8 cellular contexts compared by ENCODE assay signal in the genomic region with DNA sequence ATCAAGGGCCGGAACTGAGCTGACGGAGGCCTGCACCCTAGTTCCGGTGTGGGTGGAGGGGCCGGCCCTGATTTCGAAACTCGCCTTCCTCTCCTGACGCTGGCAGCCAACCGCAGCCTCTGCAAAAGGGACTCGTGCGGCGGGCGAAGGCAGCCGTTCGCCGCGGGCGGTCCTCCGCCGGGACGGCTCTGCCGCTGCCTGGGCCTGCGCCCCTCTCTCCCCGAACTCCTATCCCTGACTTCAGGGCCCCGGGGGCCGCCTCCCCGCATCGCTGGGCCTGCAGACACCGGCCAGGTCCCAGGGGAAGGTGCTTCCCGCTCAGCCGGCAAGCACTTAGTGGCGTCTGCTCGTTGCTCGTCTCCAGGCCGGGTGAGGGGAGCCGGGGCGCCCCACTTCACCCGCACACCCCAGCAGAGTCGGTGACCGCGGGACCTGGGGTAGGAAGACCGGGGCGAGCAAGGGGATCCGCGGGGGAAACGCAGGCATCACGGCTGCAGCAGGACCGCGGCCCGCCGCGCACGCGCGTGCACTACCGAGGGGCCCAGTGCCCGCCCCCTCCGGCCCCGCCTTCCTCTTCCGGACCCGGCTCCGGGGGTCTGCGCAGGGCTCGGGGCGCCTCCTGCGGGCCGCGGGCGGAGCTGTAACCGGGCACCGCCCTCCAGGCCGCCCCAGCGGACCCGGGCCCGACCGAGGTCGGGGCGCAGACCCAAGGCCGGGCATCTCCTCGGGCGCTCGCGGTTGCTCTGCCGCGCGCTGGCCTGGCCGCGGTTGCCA. TPM values are rescaled to one million over a fixed set of nuclear protein-coding genes. Genes with fewer than 3 reads are reported as not detected.
DNase-seq lines count a peak whose midpoint lies in the region; ATAC-seq, FAIRE-seq and TF ChIP-seq lines count a peak whose summit lies in the region.

No MANE protein-coding gene starts in this region.

- H3K9me3 ChIP-seq in H1 (ENCODE audit: insufficient read depth in 2 of 2, low read depth in 1 of 2, low read length in 1 of 2): no peaks in the 10 kb centered on the region
- no peaks in the 10 kb centered on the region for H3K9me3 ChIP-seq in mesodermal cell (ENCODE audit: control insufficient read depth, low read length)

- H4K8ac ChIP-seq in H1 (ENCODE audit: extremely low read depth, insufficient read depth, low read length): peak overlapping the region; percentile 73

- DNase-seq in COLO829 (ENCODE audit: low spot score): peak; percentile 71
- peak; percentile 45 for DNase-seq in NK-92 (lab: John Stamatoyannopoulos, UW; ENCODE audit: unreplicated experiment)
- DNase-seq in activated CD8-positive, alpha-beta memory T cell treated with anti-CD3 and anti-CD28 coated beads for 4 hours (ENCODE audit: low read depth in 2 of 2): peak; percentile 74 to 81
- peak in 1 of 2 experiments; percentile 91 for DNase-seq in H1 (ENCODE audit: low read depth in 1 of 2, low spot score in 2 of 2)
- peak; percentile 74 for DNase-seq in stimulated activated CD8-positive, alpha-beta memory T cell treated with anti-CD3 and anti-CD28 coated beads, Interleukin-15, amount 100 ng/mL, for 1 hour (ENCODE audit: low read depth)

- peak overlapping the region; percentile 35; the same call in 1 of the 2 replicates for H2AFZ ChIP-seq in H1 (ENCODE audit: low read length)

- peak overlapping the region; percentile 35 to 81 (median 70) for H3K9ac ChIP-seq in H1 (replicated peaks in 1 of 4; ENCODE audit: extremely low read depth in 1 of 4, low read depth in 3 of 4, low read length in 3 of 4)

- no peak overlapping the region for H2BK15ac ChIP-seq in H1 (ENCODE audit: low read length)

- no peak for FAIRE-seq in H1 (lab: Jason Lieb, UNC)

- H3K23me2 ChIP-seq in H1 (ENCODE audit: low read depth, low read length): peaks cover 7% of the 10 kb centered on the region; the same call in 1 of the 2 replicates

- H2BK120ac ChIP-seq in H1 (replicated peaks; ENCODE audit: low read depth, low read length): no peak overlapping the region

- H3K27ac ChIP-seq in H1 (ENCODE audit: low read depth, low read length): peak overlapping the region; percentile 86
- H3K27ac ChIP-seq in mesodermal cell (ENCODE audit: low read depth, low read length, severe bottlenecking): peak overlapping the region; percentile 94

- CTCF ChIA-PET in H1 (lab: Charles Lee; ENCODE audit: partially characterized antibody): interaction anchor here (0.6 to 5.9 kb wide), 16 partner anchors 10 to 235 kb away, joined by 3 to 47 read pairs (median 6); a partner anchor contains a TSS

- 2% methylated on average over 28 of the region's 87 CpGs; no CpG with 5 or more reads in 1 of the 2 experiments for WGBS in H1 (ENCODE audit: extremely low coverage in 1 of 2, insufficient coverage in 1 of 2, insufficient read length in 1 of 2, insufficient replicate concordance in 2 of 2, low coverage in 1 of 2, low lambda C conversion rate in 2 of 2, missing lambda C conversion rate in 1 of 2), 2 experiments
- 0 to 1% methylated on average over 58 to 74 of the region's 87 CpGs for WGBS in mesodermal cell (ENCODE audit: insufficient coverage in 2 of 2), 2 experiments

- TF ChIP-seq POLR2A in H1 (IDR thresholded peaks at IDR 0.05; ENCODE audit: control extremely low read depth in 1 of 2, low read depth in 2 of 2, low read length in 2 of 2): peak in 1 of 2 experiments; percentile 61; a peak in 1 of 3 replicates

- ATAC-seq in GM19452 (IDR thresholded peaks at IDR 0.05; ENCODE audit: unreplicated experiment) (peak; percentile 59), HG03571 (IDR thresholded peaks at IDR 0.05; ENCODE audit: unreplicated experiment) (peak; percentile 44)

- H3K79me2 ChIP-seq in H1 (ENCODE audit: control insufficient read depth in 1 of 2, insufficient read depth in 2 of 2, low read length in 2 of 2): no peaks in the 10 kb centered on the region; a peak in 1 of 4 replicates

- no peaks in the 10 kb centered on the region for H3K27me3 ChIP-seq in H1 (replicated peaks in 1 of 4; ENCODE audit: control insufficient read depth in 3 of 4, extremely low read depth in 1 of 4, insufficient read depth in 3 of 4, low read length in 3 of 4)

- peak overlapping the region; percentile 71; the same call in 1 of the 2 replicates for H3K18ac ChIP-seq in H1 (ENCODE audit: extremely low read depth, low read length)

- 0 out of 2 replicates have a peak overlapping the region, but pooled peaks have one; percentile 68 for H2BK12ac ChIP-seq in H1 (ENCODE audit: low read depth, low read length)

- H4K20me1 ChIP-seq in H1 (replicated peaks in 1 of 2; ENCODE audit: control insufficient read depth in 1 of 2, insufficient read depth in 2 of 2, low read length in 2 of 2): peaks cover 0 to 4% of the 10 kb centered on the region in 2 experiments

- POLR2A ChIA-PET in H1 (lab: Charles Lee; ENCODE audit: partially characterized antibody): interaction anchor here (0.6 to 7.9 kb wide), 15 partner anchors 10 to 172 kb away, joined by 3 to 106 read pairs (median 4); a partner anchor contains a TSS

- H2AK5ac ChIP-seq in H1 (ENCODE audit: low read depth, low read length): no peak overlapping the region

- H3K4me1 ChIP-seq in H1 (replicated peaks in 1 of 4; ENCODE audit: control insufficient read depth in 3 of 4, insufficient read depth in 4 of 4, low read length in 3 of 4) (peaks cover 0 to 18% (median 11%) of the 10 kb centered on the region in 4 experiments; a peak in 6 of 7 replicates), mesodermal cell (ENCODE audit: control insufficient read depth, insufficient read depth, low read length, poor library complexity, severe bottlenecking) (peaks cover 14% of the 10 kb centered on the region)

- peak overlapping the region; percentile 74 to 85 for H3K4me2 ChIP-seq in H1 (ENCODE audit: insufficient read depth in 1 of 2, low read depth in 2 of 2, low read length in 2 of 2)

- no peak overlapping the region for H2BK20ac ChIP-seq in H1 (ENCODE audit: low read length)

- H4K91ac ChIP-seq in H1 (replicated peaks; ENCODE audit: insufficient read length, low read length): peak overlapping the region; percentile 94

- H3K56ac ChIP-seq in H1 (replicated peaks; ENCODE audit: insufficient read length, low read depth, low read length): peak overlapping the region; percentile 98

- peak overlapping the region; percentile 58 to 85 (median 72) for H3K4me3 ChIP-seq in H1 (ENCODE audit: extremely low read depth in 1 of 4, insufficient read depth in 2 of 4, low read depth in 3 of 4, low read length in 4 of 4)
- H3K4me3 ChIP-seq in mesodermal cell (ENCODE audit: extremely low read depth, insufficient read depth, low read length, poor library complexity, severe bottlenecking): peak overlapping the region; percentile 67

- peak overlapping the region; percentile 95; the same call in 1 of the 2 replicates for H2BK5ac ChIP-seq in H1 (ENCODE audit: low read depth, low read length)

- peak overlapping the region; percentile 97 for H3K4ac ChIP-seq in H1 (replicated peaks; ENCODE audit: insufficient read length, low read depth, low read length)

- no peaks in the 10 kb centered on the region; the same call in 1 of the 2 replicates for H3K79me1 ChIP-seq in H1 (ENCODE audit: low read depth, low read length)

- peak in 2 of 3 experiments; percentile 52 to 79; a peak in 3 of 4 replicates for TF ChIP-seq CTCF in H1 (IDR thresholded peaks at IDR 0.05; ENCODE audit: control extremely low read depth in 1 of 3, insufficient read depth in 1 of 3, low read depth in 1 of 3, low read length in 3 of 3)

- peak; percentile 48 to 80; a peak in 3 of 4 replicates for TF ChIP-seq RAD21 in H1 (IDR thresholded peaks at IDR 0.05 in 1 of 2, conservative IDR thresholded peaks at IDR 0.05 in 1 of 2; ENCODE audit: low read depth in 2 of 2, low read length in 2 of 2)

- no peak overlapping the region for H3K14ac ChIP-seq in H1 (ENCODE audit: insufficient read length)

- H3K23ac ChIP-seq in H1 (ENCODE audit: insufficient read length): no peak overlapping the region

- no peak for TF ChIP-seq EP300 in H1 (IDR thresholded peaks at IDR 0.05; ENCODE audit: borderline replicate concordance in 1 of 2, low read depth in 2 of 2, low read length in 2 of 2)

- H3K36me3 ChIP-seq in H1 (ENCODE audit: control insufficient read depth in 2 of 4, insufficient read depth in 4 of 4, low read length in 3 of 4) (peaks cover 2 to 22% (median 6%) of the 10 kb centered on the region in 4 experiments; a peak in 6 of 8 replicates), mesodermal cell (ENCODE audit: control insufficient read depth, insufficient read depth, low read length) (peaks cover 68% of the 10 kb centered on the region)

- H4K5ac ChIP-seq in H1 (ENCODE audit: insufficient read length, low read depth, low read length): peak overlapping the region; percentile 94

RNA-seq across cellular contexts. Expression of a gene that starts 0.5 kb away (rescaled TPM):
- total RNA-seq in H1 (2021; fragmentation: NEBNext Ultra II Directional; extraction: Animal tissue kit (Norgen Biotek cat#: 25700)): 24.9 and 29.2 TPM in 2 replicates
- polyA plus RNA-seq in H1 (2011; rRNA removed): 26.5 and 35.5 TPM in 2 replicates
- polyA plus RNA-seq in H1 (2011; cell fraction: cytosol; rRNA removed): 30.2 TPM
- polyA plus RNA-seq in H1 (2011; cell fraction: nucleus; rRNA removed): 98.7 TPM
- 21.2 to 24.2 TPM (median 22.8 TPM) in 4 replicates for polyA plus RNA-seq in H1 (2012, experiment 1 of 2)
- polyA plus RNA-seq in H1 (2012, experiment 2 of 2): 16.4 TPM
- 18.6 TPM for polyA plus RNA-seq in H1 (2013, experiment 1 of 2)
- 19.3 TPM for polyA plus RNA-seq in H1 (2013, experiment 2 of 2)
- 10.0 and 14.3 TPM in 2 replicates for polyA minus RNA-seq in H1 (2011; rRNA and poly(A)+ RNA removed)
- polyA minus RNA-seq in H1 (2011; cell fraction: cytosol; rRNA and poly(A)+ RNA removed): 10.9 TPM
- 36.1 TPM for polyA minus RNA-seq in H1 (2011; cell fraction: nucleus; rRNA and poly(A)+ RNA removed)
- polyA plus RNA-seq in mesodermal cell (2013, experiment 1 of 2): 31.7 TPM
- 24.3 TPM for polyA plus RNA-seq in mesodermal cell (2013, experiment 2 of 2)

RNA-seq across cellular contexts. Expression of a gene that starts 14.7 kb away (rescaled TPM):
- 19.8 and 23.6 TPM in 2 replicates for total RNA-seq in H1 (2021; fragmentation: NEBNext Ultra II Directional; extraction: Animal tissue kit (Norgen Biotek cat#: 25700))
- polyA plus RNA-seq in H1 (2011; rRNA removed): 16.9 and 23.6 TPM in 2 replicates
- polyA plus RNA-seq in H1 (2011; cell fraction: cytosol; rRNA removed): 19.8 TPM
- 80.6 TPM for polyA plus RNA-seq in H1 (2011; cell fraction: nucleus; rRNA removed)
- polyA plus RNA-seq in H1 (2012, experiment 1 of 2): 23.8 to 38.6 TPM (median 31.8 TPM) in 4 replicates
- 16.9 TPM for polyA plus RNA-seq in H1 (2012, experiment 2 of 2)
- polyA plus RNA-seq in H1 (2013, experiment 1 of 2): 49.3 TPM
- polyA plus RNA-seq in H1 (2013, experiment 2 of 2): 53.9 TPM
- 6.9 and 9.6 TPM in 2 replicates for polyA minus RNA-seq in H1 (2011; rRNA and poly(A)+ RNA removed)
- 12.3 TPM for polyA minus RNA-seq in H1 (2011; cell fraction: cytosol; rRNA and poly(A)+ RNA removed)
- 14.5 TPM for polyA minus RNA-seq in H1 (2011; cell fraction: nucleus; rRNA and poly(A)+ RNA removed)
- 23.4 TPM for polyA plus RNA-seq in mesodermal cell (2013, experiment 1 of 2)
- polyA plus RNA-seq in mesodermal cell (2013, experiment 2 of 2): 15.9 TPM

RNA-seq across cellular contexts. Expression of a gene that starts 22.4 kb away (rescaled TPM):
- total RNA-seq in H1 (2021; fragmentation: NEBNext Ultra II Directional; extraction: Animal tissue kit (Norgen Biotek cat#: 25700)): 47.3 and 51.4 TPM in 2 replicates
- polyA plus RNA-seq in H1 (2011; rRNA removed): 49.7 and 67.8 TPM in 2 replicates
- 45.7 TPM for polyA plus RNA-seq in H1 (2011; cell fraction: cytosol; rRNA removed)
- polyA plus RNA-seq in H1 (2011; cell fraction: nucleus; rRNA removed): 154 TPM
- 40.2 to 61.0 TPM (median 51.5 TPM) in 4 replicates for polyA plus RNA-seq in H1 (2012, experiment 1 of 2)
- polyA plus RNA-seq in H1 (2012, experiment 2 of 2): 42.4 TPM
- polyA plus RNA-seq in H1 (2013, experiment 1 of 2): 24.9 TPM
- polyA plus RNA-seq in H1 (2013, experiment 2 of 2): 26.2 TPM
- polyA minus RNA-seq in H1 (2011; rRNA and poly(A)+ RNA removed): 27.8 and 44.3 TPM in 2 replicates
- 37.5 TPM for polyA minus RNA-seq in H1 (2011; cell fraction: cytosol; rRNA and poly(A)+ RNA removed)
- polyA minus RNA-seq in H1 (2011; cell fraction: nucleus; rRNA and poly(A)+ RNA removed): 57.3 TPM
- 46.3 TPM for polyA plus RNA-seq in mesodermal cell (2013, experiment 1 of 2)
- 36.4 TPM for polyA plus RNA-seq in mesodermal cell (2013, experiment 2 of 2)
